Comparison of ENCODE assay signal across 18 cellular contexts in the genomic region with DNA sequence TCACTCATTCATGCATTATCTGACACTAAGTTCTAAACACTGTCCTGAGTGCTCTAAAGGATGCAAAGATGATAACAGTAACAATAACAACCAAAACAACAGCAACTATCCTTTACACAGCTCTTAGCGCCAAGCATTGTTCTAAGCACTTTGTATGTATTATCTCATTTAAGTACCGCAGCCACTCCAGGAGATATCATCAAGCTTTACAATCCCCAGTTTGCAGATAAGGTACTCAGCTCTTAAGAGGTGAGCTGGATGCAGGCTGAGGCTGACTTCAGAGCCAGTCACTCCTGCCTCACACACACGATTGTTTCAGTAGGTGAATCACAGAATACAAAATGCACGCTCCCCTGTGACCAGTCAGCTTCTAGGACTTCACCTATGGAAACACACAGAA.
"Had no signal": no experiment of that assay in that cellular context is flagged by ENCODE, and none has a peak within 500 bp of the region (broad histone marks: within the 10 kb centered on the region; RNA-seq: fewer than 3 reads in every experiment).

No MANE protein-coding gene starts in this region.

- H3K4me3 ChIP-seq: cardiac muscle cell, lower lobe of right lung, tibial nerve, vagina had no signal

- H3K4me3 Mint-ChIP-seq: activated CD4-positive, alpha-beta T cell treated with anti-CD3 and anti-CD28 coated beads, Interleukin-2, amount 10 ng/mL, durations not matched to agents 7 days and 5 days; activated CD8-positive, alpha-beta T cell treated with anti-CD3 and anti-CD28 coated beads, Interleukin-2, amount 10 ng/mL, durations not matched to agents 7 days and 5 days; activated T-cell treated with anti-CD3 and anti-CD28 coated beads, Interleukin-2, amount 50 U/mL, for 24 hours; dendritic cell treated with granulocyte-macrophage colony-stimulating factor and Interleukin-4, amounts not matched to agents 40 ng/mL and 50 ng/mL, for 4 days had no signal

- H3K4me1 Mint-ChIP-seq: activated CD4-positive, alpha-beta T cell treated with anti-CD3 and anti-CD28 coated beads, Interleukin-2, amount 10 ng/mL, durations not matched to agents 7 days and 5 days had no signal

- H3K36me3 Mint-ChIP-seq: activated naive CD4-positive, alpha-beta T cell treated with anti-CD3 and anti-CD28 coated beads, Interleukin-2, amount 50 U/mL, for 72 hours had no signal

- H3K9me3 Mint-ChIP-seq: activated CD4-positive, alpha-beta T cell treated with anti-CD3 and anti-CD28 coated beads, Interleukin-2, amount 10 ng/mL, durations not matched to agents 7 days and 5 days; activated naive CD4-positive, alpha-beta T cell treated with anti-CD3 and anti-CD28 coated beads, Interleukin-2, amount 50 U/mL, for 72 hours; activated T-cell treated with anti-CD3 and anti-CD28 coated beads, Interleukin-2, amount 50 U/mL, for 24 hours; dendritic cell treated with granulocyte-macrophage colony-stimulating factor and Interleukin-4, amounts not matched to agents 40 ng/mL and 50 ng/mL, for 4 days had no signal

- DNase-seq: activated CD4-positive, alpha-beta T cell treated with anti-CD3 and anti-CD28 coated beads, Interleukin-2, amount 10 ng/mL, durations not matched to agents 7 days and 5 days; activated CD8-positive, alpha-beta T cell treated with anti-CD3 and anti-CD28 coated beads, Interleukin-2, amount 10 ng/mL, durations not matched to agents 7 days and 5 days; activated T-cell treated with anti-CD3 and anti-CD28 coated beads, Interleukin-2, amount 50 U/mL, for 24 hours; effector CD8-positive, alpha-beta T cell; left colon; lower lobe of right lung; midbrain; stimulated activated CD4-positive, alpha-beta T cell treated with anti-CD3 and anti-CD28 coated beads, Interleukin-12 subunit alpha, Interleukin-12 subunit beta, amount 100 ng/mL, for 4 hours; stimulated activated CD4-positive, alpha-beta T cell treated with anti-CD3 and anti-CD28 coated beads, Interleukin-1b, Interleukin-23, amount 100 ng/mL, for 48 hours; stimulated activated CD8-positive, alpha-beta memory T cell treated with anti-CD3 and anti-CD28 coated beads, Interleukin-4, amount 100 ng/mL, for 48 hours; stimulated activated naive CD8-positive, alpha-beta T cell treated with anti-CD3 and anti-CD28 coated beads, Interleukin-15, Interleukin-2, amounts not matched to agents 100 U/mL and 50 U/mL, for 24 hours; T-helper 1 cell had no signal

- H3K27ac Mint-ChIP-seq: activated CD4-positive, alpha-beta T cell treated with anti-CD3 and anti-CD28 coated beads, Interleukin-2, amount 10 ng/mL, durations not matched to agents 7 days and 5 days; activated CD8-positive, alpha-beta T cell treated with anti-CD3 and anti-CD28 coated beads, Interleukin-2, amount 10 ng/mL, durations not matched to agents 7 days and 5 days; activated naive CD4-positive, alpha-beta T cell treated with anti-CD3 and anti-CD28 coated beads, Interleukin-2, amount 50 U/mL, for 72 hours; activated T-cell treated with anti-CD3 and anti-CD28 coated beads, Interleukin-2, amount 50 U/mL, for 24 hours; dendritic cell treated with granulocyte-macrophage colony-stimulating factor and Interleukin-4, amounts not matched to agents 40 ng/mL and 50 ng/mL, for 4 days; progenitor cell of endocrine pancreas had no signal
